Comparison of ENCODE assay signal across 1 cellular context in the genomic region with DNA sequence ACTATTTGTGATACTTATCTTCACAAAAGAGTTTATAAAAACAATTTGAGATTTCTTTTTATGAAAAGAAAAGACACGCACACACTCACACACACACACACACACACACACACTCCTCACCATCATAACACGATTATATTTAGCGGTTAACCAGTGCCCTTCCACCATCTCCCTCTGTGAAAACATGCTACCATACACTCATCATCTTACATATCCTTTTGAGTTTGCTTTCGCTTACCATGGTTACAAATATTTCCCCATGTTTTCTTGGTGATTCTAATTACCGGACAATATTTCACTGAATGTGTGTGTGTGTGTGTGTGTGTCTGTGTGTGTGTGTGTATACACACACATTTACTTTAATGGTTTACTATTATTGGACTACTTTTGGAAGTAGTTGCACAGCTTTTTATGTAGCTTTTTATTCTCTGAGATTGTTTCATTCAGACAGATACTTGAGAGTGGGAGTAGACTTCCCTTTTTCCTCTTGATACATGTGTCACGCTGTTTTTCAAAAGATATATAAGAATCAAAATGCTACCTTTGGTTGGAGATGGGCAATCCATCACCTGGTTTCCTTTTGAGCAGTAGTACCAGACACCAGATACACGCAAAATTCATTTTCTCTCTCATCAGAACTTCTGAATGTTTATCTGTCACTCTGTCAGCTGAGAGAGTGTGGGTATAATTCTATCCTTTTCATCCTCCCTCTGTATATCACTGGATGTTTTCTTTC.
TF ChIP-seq lines count a peak whose summit lies in the region.

No MANE protein-coding gene starts in this region.

TF ChIP-seq in WTC11, 78 proteins besides CTCF, POLR2A, EP300 and RAD21 (continued from another document):
- TF ChIP-seq, protein P1, sequence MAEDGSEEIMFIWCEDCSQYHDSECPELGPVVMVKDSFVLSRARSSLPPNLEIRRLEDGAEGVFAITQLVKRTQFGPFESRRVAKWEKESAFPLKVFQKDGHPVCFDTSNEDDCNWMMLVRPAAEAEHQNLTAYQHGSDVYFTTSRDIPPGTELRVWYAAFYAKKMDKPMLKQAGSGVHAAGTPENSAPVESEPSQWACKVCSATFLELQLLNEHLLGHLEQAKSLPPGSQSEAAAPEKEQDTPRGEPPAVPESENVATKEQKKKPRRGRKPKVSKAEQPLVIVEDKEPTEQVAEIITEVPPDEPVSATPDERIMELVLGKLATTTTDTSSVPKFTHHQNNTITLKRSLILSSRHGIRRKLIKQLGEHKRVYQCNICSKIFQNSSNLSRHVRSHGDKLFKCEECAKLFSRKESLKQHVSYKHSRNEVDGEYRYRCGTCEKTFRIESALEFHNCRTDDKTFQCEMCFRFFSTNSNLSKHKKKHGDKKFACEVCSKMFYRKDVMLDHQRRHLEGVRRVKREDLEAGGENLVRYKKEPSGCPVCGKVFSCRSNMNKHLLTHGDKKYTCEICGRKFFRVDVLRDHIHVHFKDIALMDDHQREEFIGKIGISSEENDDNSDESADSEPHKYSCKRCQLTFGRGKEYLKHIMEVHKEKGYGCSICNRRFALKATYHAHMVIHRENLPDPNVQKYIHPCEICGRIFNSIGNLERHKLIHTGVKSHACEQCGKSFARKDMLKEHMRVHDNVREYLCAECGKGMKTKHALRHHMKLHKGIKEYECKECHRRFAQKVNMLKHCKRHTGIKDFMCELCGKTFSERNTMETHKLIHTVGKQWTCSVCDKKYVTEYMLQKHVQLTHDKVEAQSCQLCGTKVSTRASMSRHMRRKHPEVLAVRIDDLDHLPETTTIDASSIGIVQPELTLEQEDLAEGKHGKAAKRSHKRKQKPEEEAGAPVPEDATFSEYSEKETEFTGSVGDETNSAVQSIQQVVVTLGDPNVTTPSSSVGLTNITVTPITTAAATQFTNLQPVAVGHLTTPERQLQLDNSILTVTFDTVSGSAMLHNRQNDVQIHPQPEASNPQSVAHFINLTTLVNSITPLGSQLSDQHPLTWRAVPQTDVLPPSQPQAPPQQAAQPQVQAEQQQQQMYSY (CRISPR knock-in tag; IDR thresholded peaks at IDR 0.05), result no peak
